Comparison of ENCODE assay signal across 1 cellular context in the genomic region with DNA sequence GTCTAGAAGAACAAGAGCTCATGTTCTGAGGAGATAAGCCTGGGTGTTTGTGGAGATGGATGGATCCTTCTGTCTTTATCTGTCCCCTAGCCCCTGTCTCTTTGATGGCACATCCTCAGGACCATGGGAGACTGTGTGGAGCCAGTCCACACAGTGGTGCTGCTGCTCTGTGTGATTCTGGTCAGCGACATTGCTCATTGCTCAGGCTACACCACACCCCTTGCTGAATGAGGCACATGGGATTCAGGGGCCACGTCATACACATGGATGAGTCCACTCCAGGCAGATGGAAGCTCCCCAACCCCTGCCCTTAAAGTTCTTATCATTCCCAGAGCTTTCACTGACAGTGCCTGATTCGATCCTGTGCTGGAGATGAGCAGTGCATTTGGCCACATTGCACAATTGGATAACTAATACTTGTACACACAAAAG.
TF ChIP-seq lines count a peak whose summit lies in the region.

No MANE protein-coding gene starts in this region.

TF ChIP-seq in K562, 482 proteins besides CTCF, POLR2A, EP300 and RAD21 (continues in another document):
- TF ChIP-seq CBFA2T3 (IDR thresholded peaks at IDR 0.05) (peak; percentile 64), HNRNPLL (IDR thresholded peaks at IDR 0.05; ENCODE audit: low read depth, low read length, poor library complexity, severe bottlenecking) (no peak), ATF7 (IDR thresholded peaks at IDR 0.05) (no peak), PPARD (CRISPR knock-in tag; IDR thresholded peaks at IDR 0.05) (no peak), SP1 (CRISPR knock-in tag; IDR thresholded peaks at IDR 0.05) (no peak), ARNT (IDR thresholded peaks at IDR 0.05) (no peak), ZNF212 (CRISPR knock-in tag; IDR thresholded peaks at IDR 0.05) (no peak), NCOA2 (IDR thresholded peaks at IDR 0.05; ENCODE audit: partially characterized antibody in 2 of 2) (no peak), MXI1 (IDR thresholded peaks at IDR 0.05; ENCODE audit: low read depth, low read length) (no peak), MEIS2 (IDR thresholded peaks at IDR 0.05; ENCODE audit: partially characterized antibody) (peak; percentile 46), TCF7L2 (IDR thresholded peaks at IDR 0.05; ENCODE audit: low read depth, low read length) (no peak), MECOM (CRISPR knock-in tag; IDR thresholded peaks at IDR 0.05) (peak; percentile 82), CXXC5 (CRISPR knock-in tag; IDR thresholded peaks at IDR 0.05) (no peak), SRF (CRISPR knock-in tag; IDR thresholded peaks at IDR 0.05) (no peak), ZNF41 (CRISPR knock-in tag; conservative IDR thresholded peaks at IDR 0.05) (no peak), ZNF589 (CRISPR knock-in tag; IDR thresholded peaks at IDR 0.05; ENCODE audit: low read depth) (no peak), ZNF274 (IDR thresholded peaks at IDR 0.05; ENCODE audit: borderline replicate concordance, low read depth, low read length) (no peak), PTTG1 (tag; IDR thresholded peaks at IDR 0.05; ENCODE audit: low read depth) (no peak), ZC3H11A (IDR thresholded peaks at IDR 0.05; ENCODE audit: low read depth, low read length) (no peak), NR1H2 (CRISPR knock-in tag; IDR thresholded peaks at IDR 0.05) (no peak), ZNF830 (CRISPR knock-in tag; IDR thresholded peaks at IDR 0.05) (no peak), RFX5 (IDR thresholded peaks at IDR 0.05; ENCODE audit: low read depth, low read length) (no peak), SIN3A (IDR thresholded peaks at IDR 0.05; ENCODE audit: borderline replicate concordance in 2 of 2, control insufficient read depth in 1 of 2, low read depth in 2 of 2, low read length in 2 of 2) (no peak), SMAD1 (IDR thresholded peaks at IDR 0.05; ENCODE audit: low read depth, low read length, partially characterized antibody) (no peak), RBM14 (IDR thresholded peaks at IDR 0.05; ENCODE audit: borderline replicate concordance, insufficient read depth, low read depth, low read length) (no peak), TAL1 (IDR thresholded peaks at IDR 0.05) (peak; percentile 34; the same call in 1 of the 2 replicates), RBM25 (IDR thresholded peaks at IDR 0.05; ENCODE audit: low read depth, low read length, severe bottlenecking) (no peak), CC2D1A (IDR thresholded peaks at IDR 0.05) (no peak), TEAD1 (CRISPR knock-in tag; IDR thresholded peaks at IDR 0.05) (no peak), ESRRB (CRISPR knock-in tag; IDR thresholded peaks at IDR 0.05; ENCODE audit: borderline replicate concordance) (no peak), PTRF (tag; IDR thresholded peaks at IDR 0.05) (no peak)
- TF ChIP-seq, protein P1, sequence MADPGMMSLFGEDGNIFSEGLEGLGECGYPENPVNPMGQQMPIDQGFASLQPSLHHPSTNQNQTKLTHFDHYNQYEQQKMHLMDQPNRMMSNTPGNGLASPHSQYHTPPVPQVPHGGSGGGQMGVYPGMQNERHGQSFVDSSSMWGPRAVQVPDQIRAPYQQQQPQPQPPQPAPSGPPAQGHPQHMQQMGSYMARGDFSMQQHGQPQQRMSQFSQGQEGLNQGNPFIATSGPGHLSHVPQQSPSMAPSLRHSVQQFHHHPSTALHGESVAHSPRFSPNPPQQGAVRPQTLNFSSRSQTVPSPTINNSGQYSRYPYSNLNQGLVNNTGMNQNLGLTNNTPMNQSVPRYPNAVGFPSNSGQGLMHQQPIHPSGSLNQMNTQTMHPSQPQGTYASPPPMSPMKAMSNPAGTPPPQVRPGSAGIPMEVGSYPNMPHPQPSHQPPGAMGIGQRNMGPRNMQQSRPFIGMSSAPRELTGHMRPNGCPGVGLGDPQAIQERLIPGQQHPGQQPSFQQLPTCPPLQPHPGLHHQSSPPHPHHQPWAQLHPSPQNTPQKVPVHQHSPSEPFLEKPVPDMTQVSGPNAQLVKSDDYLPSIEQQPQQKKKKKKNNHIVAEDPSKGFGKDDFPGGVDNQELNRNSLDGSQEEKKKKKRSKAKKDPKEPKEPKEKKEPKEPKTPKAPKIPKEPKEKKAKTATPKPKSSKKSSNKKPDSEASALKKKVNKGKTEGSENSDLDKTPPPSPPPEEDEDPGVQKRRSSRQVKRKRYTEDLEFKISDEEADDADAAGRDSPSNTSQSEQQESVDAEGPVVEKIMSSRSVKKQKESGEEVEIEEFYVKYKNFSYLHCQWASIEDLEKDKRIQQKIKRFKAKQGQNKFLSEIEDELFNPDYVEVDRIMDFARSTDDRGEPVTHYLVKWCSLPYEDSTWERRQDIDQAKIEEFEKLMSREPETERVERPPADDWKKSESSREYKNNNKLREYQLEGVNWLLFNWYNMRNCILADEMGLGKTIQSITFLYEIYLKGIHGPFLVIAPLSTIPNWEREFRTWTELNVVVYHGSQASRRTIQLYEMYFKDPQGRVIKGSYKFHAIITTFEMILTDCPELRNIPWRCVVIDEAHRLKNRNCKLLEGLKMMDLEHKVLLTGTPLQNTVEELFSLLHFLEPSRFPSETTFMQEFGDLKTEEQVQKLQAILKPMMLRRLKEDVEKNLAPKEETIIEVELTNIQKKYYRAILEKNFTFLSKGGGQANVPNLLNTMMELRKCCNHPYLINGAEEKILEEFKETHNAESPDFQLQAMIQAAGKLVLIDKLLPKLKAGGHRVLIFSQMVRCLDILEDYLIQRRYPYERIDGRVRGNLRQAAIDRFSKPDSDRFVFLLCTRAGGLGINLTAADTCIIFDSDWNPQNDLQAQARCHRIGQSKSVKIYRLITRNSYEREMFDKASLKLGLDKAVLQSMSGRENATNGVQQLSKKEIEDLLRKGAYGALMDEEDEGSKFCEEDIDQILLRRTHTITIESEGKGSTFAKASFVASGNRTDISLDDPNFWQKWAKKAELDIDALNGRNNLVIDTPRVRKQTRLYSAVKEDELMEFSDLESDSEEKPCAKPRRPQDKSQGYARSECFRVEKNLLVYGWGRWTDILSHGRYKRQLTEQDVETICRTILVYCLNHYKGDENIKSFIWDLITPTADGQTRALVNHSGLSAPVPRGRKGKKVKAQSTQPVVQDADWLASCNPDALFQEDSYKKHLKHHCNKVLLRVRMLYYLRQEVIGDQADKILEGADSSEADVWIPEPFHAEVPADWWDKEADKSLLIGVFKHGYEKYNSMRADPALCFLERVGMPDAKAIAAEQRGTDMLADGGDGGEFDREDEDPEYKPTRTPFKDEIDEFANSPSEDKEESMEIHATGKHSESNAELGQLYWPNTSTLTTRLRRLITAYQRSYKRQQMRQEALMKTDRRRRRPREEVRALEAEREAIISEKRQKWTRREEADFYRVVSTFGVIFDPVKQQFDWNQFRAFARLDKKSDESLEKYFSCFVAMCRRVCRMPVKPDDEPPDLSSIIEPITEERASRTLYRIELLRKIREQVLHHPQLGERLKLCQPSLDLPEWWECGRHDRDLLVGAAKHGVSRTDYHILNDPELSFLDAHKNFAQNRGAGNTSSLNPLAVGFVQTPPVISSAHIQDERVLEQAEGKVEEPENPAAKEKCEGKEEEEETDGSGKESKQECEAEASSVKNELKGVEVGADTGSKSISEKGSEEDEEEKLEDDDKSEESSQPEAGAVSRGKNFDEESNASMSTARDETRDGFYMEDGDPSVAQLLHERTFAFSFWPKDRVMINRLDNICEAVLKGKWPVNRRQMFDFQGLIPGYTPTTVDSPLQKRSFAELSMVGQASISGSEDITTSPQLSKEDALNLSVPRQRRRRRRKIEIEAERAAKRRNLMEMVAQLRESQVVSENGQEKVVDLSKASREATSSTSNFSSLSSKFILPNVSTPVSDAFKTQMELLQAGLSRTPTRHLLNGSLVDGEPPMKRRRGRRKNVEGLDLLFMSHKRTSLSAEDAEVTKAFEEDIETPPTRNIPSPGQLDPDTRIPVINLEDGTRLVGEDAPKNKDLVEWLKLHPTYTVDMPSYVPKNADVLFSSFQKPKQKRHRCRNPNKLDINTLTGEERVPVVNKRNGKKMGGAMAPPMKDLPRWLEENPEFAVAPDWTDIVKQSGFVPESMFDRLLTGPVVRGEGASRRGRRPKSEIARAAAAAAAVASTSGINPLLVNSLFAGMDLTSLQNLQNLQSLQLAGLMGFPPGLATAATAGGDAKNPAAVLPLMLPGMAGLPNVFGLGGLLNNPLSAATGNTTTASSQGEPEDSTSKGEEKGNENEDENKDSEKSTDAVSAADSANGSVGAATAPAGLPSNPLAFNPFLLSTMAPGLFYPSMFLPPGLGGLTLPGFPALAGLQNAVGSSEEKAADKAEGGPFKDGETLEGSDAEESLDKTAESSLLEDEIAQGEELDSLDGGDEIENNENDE (IDR thresholded peaks at IDR 0.05; ENCODE audit: low read depth, low read length) = no peak
- TF ChIP-seq, protein P2, sequence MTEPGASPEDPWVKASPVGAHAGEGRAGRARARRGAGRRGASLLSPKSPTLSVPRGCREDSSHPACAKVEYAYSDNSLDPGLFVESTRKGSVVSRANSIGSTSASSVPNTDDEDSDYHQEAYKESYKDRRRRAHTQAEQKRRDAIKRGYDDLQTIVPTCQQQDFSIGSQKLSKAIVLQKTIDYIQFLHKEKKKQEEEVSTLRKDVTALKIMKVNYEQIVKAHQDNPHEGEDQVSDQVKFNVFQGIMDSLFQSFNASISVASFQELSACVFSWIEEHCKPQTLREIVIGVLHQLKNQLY (CRISPR knock-in tag; conservative IDR thresholded peaks at IDR 0.05) = no peak
- TF ChIP-seq, protein P3, sequence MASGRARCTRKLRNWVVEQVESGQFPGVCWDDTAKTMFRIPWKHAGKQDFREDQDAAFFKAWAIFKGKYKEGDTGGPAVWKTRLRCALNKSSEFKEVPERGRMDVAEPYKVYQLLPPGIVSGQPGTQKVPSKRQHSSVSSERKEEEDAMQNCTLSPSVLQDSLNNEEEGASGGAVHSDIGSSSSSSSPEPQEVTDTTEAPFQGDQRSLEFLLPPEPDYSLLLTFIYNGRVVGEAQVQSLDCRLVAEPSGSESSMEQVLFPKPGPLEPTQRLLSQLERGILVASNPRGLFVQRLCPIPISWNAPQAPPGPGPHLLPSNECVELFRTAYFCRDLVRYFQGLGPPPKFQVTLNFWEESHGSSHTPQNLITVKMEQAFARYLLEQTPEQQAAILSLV (tag; IDR thresholded peaks at IDR 0.05) = no peak
- TF ChIP-seq, protein P4, sequence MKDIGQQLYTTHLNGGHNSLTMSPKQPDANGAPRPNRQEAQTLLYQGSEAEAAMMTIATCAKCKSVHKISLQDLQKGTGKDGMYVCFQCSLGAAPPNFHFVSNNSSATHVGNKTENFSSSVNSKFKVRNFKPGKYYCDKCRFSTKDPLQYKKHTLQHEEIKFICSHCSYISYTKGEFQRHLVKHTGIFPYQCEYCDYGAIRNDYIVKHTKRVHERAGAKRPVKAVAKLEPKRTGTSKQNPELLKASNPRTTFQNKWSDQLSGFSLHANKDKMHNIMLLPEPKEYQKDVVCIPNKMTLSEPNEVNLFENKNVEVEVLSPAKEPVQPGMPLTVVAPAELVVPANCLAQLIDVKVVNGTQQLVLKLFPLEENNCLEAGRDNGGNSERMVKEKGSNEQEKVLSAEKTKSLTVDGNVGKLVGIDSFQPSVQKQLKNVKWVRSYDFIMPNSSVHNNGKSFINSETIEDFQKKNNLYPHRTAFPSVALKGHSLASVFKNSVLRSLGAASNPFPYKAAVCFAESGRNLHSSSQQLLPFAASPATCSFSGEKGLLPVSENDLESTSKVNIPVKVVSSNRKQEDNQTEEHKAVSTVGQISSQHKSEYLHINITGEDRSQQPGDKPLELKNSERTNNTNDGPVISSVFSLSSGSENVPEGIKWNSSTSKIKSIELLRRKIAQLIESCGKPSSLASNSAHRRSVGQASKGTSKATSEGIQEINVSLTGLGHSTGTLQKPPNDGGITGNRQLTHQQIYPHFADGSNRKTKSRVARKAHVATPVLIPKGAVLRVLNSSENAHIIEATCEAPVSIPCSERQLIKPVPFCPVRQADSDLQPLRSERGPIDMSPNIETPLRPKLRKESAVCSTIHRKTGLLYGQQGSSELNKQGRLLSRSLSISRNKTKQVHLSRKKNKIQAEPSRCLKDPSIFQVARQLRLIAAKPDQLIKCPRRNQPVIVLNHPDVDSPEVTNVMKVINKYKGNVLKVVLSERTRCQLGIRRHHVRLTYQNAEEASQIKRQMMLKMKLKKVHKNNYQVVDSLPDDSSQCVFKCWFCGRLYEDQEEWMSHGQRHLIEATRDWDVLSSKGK (CRISPR knock-in tag; IDR thresholded peaks at IDR 0.05) = no peak
- TF ChIP-seq, protein P5, sequence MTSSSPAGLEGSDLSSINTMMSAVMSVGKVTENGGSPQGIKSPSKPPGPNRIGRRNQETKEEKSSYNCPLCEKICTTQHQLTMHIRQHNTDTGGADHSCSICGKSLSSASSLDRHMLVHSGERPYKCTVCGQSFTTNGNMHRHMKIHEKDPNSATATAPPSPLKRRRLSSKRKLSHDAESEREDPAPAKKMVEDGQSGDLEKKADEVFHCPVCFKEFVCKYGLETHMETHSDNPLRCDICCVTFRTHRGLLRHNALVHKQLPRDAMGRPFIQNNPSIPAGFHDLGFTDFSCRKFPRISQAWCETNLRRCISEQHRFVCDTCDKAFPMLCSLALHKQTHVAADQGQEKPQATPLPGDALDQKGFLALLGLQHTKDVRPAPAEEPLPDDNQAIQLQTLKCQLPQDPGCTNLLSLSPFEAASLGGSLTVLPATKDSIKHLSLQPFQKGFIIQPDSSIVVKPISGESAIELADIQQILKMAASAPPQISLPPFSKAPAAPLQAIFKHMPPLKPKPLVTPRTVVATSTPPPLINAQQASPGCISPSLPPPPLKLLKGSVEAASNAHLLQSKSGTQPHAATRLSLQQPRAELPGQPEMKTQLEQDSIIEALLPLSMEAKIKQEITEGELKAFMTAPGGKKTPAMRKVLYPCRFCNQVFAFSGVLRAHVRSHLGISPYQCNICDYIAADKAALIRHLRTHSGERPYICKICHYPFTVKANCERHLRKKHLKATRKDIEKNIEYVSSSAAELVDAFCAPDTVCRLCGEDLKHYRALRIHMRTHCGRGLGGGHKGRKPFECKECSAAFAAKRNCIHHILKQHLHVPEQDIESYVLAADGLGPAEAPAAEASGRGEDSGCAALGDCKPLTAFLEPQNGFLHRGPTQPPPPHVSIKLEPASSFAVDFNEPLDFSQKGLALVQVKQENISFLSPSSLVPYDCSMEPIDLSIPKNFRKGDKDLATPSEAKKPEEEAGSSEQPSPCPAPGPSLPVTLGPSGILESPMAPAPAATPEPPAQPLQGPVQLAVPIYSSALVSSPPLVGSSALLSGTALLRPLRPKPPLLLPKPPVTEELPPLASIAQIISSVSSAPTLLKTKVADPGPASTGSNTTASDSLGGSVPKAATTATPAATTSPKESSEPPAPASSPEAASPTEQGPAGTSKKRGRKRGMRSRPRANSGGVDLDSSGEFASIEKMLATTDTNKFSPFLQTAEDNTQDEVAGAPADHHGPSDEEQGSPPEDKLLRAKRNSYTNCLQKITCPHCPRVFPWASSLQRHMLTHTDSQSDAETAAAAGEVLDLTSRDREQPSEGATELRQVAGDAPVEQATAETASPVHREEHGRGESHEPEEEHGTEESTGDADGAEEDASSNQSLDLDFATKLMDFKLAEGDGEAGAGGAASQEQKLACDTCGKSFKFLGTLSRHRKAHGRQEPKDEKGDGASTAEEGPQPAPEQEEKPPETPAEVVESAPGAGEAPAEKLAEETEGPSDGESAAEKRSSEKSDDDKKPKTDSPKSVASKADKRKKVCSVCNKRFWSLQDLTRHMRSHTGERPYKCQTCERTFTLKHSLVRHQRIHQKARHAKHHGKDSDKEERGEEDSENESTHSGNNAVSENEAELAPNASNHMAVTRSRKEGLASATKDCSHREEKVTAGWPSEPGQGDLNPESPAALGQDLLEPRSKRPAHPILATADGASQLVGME (CRISPR knock-in tag; IDR thresholded peaks at IDR 0.05) = no peak
